Comparison of ENCODE assay signal across 18 cellular contexts in genomic region chr11:66248903-66249302, GRCh38. TPM values are rescaled to one million over a fixed set of nuclear protein-coding genes. Genes with fewer than 3 reads are reported as not detected.
DNase-seq lines count a peak whose midpoint lies in the region; ATAC-seq, FAIRE-seq and TF ChIP-seq lines count a peak whose summit lies in the region.
"Had no signal": no experiment of that assay in that cellular context is flagged by ENCODE, and none has a peak within 500 bp of the region (broad histone marks: within the 10 kb centered on the region; RNA-seq: fewer than 3 reads in every experiment).

No MANE protein-coding gene starts in this region.

- DNase-seq in activated naive CD4-positive, alpha-beta T cell treated with Interleukin-2 at 50 U/mL for 16 hours = no peak
- DNase-seq in IMR-90 (no peak), immature natural killer cell (no peak), GM19239 (ENCODE audit: insufficient read length, low spot score) (no peak)
- DNase-seq: CD4-positive, CD25-positive, alpha-beta regulatory T cell; DMS79 treated with DMSO at 0.1 percent for 48 hours; GM23248; KBM-7; NCI-H1092; NCI-H2107; NCI-H446 had no signal

- no peak overlapping the region for H3K4me2 ChIP-seq in IMR-90 (ENCODE audit: low read depth, low read length)

- H3K27ac ChIP-seq in IMR-90 (ENCODE audit: insufficient read depth, low read length) = no peak overlapping the region
- H3K27ac ChIP-seq: GM23248, SJSA1 had no signal

- H3K56ac ChIP-seq in IMR-90 (ENCODE audit: extremely low read depth, insufficient read depth, low read length) = no peak overlapping the region

- in situ Hi-C loops in IMR-90 (cut with MboI; ENCODE audit: low sequenced_read_pairs) = no loop called here

- no peak overlapping the region for H2BK5ac ChIP-seq in IMR-90 (ENCODE audit: low read depth, low read length, poor library complexity, severe bottlenecking)

- H4K5ac ChIP-seq in IMR-90 (ENCODE audit: low read depth, low read length) = no peak overlapping the region

- no peaks in the 10 kb centered on the region for H3K27me3 Mint-ChIP-seq in activated naive CD4-positive, alpha-beta T cell treated with anti-CD3 and anti-CD28 coated beads, Interleukin-2, amount 50 U/mL, for 24 hours
- H3K27me3 Mint-ChIP-seq in immature natural killer cell (ENCODE audit: low read depth in 3 of 3) = peaks cover 5 to 9% (median 9%) of the 10 kb centered on the region in 3 donors
- H3K27me3 Mint-ChIP-seq: CD4-positive, CD25-positive, alpha-beta regulatory T cell had no signal

- H3K79me1 ChIP-seq in IMR-90 (ENCODE audit: low read depth in 1 of 2, low read length in 2 of 2) = no peaks in the 10 kb centered on the region; a peak in 1 of 4 replicates

- H3K9me3 Mint-ChIP-seq in activated naive CD4-positive, alpha-beta T cell treated with anti-CD3 and anti-CD28 coated beads, Interleukin-2, amount 50 U/mL, for 24 hours = no peaks in the 10 kb centered on the region
- H3K9me3 Mint-ChIP-seq in immature natural killer cell = no peaks in the 10 kb centered on the region

- H3K14ac ChIP-seq in IMR-90 (replicated peaks; ENCODE audit: low read depth, low read length) = no peak overlapping the region

- H4K8ac ChIP-seq in IMR-90 (ENCODE audit: low read depth in 2 of 2, low read length in 2 of 2) = no peak overlapping the region

- H2BK20ac ChIP-seq in IMR-90 (ENCODE audit: low read depth, low read length) = no peak overlapping the region

- POLR2A ChIA-PET in IMR-90 (lab: Charles Lee; ENCODE audit: unreplicated experiment) = no interaction called here

- no peak for TF ChIP-seq POLR2A in IMR-90 (IDR thresholded peaks at IDR 0.05; ENCODE audit: low read depth, low read length)

- TF ChIP-seq RAD21 in IMR-90 (IDR thresholded peaks at IDR 0.05; ENCODE audit: low read length) = no peak

- H4K91ac ChIP-seq in IMR-90 (ENCODE audit: insufficient read depth, low read depth, low read length) = no peak overlapping the region

- ATAC-seq in IMR-90 (ENCODE audit: low read depth) (no peak), GM21786 (IDR thresholded peaks at IDR 0.05; ENCODE audit: unreplicated experiment) (no peak)

- dilution Hi-C loops in IMR-90 (cut with HindIII; ENCODE audit: low sequenced_read_pairs, unreplicated experiment) = no loop called here

- peaks cover 2% of the 10 kb centered on the region for H3K36me3 Mint-ChIP-seq in activated naive CD4-positive, alpha-beta T cell treated with anti-CD3 and anti-CD28 coated beads, Interleukin-2, amount 50 U/mL, for 24 hours
- H3K36me3 Mint-ChIP-seq in immature natural killer cell = peaks cover 0 to 16% (median 3%) of the 10 kb centered on the region in 3 donors

- TF ChIP-seq CTCF in IMR-90 (conservative IDR thresholded peaks at IDR 0.05; ENCODE audit: low read depth, low read length) = no peak

- no peak for FAIRE-seq in GM19239 (lab: Jason Lieb, UNC)
- FAIRE-seq: D721Med, G401.6, GM12892 had no signal

- no peak overlapping the region for H3K4me3 ChIP-seq in IMR-90 (ENCODE audit: insufficient read depth, low read depth, low read length)
- H3K4me3 ChIP-seq: GM23248, SJSA1 had no signal

- WGBS in IMR-90 (ENCODE audit: extremely low coverage in 2 of 2, insufficient read length in 1 of 2), 2 experiments = no CpG with 5 or more reads among the region's 6 CpGs

- no peaks in the 10 kb centered on the region for H4K20me1 ChIP-seq in IMR-90 (ENCODE audit: insufficient read depth, low read length)

- H3K9me1 ChIP-seq in IMR-90 (ENCODE audit: insufficient read depth, low read length) = peaks cover 11% of the 10 kb centered on the region; the same call in 1 of the 2 replicates

- no peak overlapping the region for H3K18ac ChIP-seq in IMR-90 (ENCODE audit: low read depth, low read length)

- peak overlapping the region; percentile 60 for H3K27ac Mint-ChIP-seq in activated naive CD4-positive, alpha-beta T cell treated with anti-CD3 and anti-CD28 coated beads, Interleukin-2, amount 50 U/mL, for 24 hours
- peak overlapping the region in 4 of 6 donors; percentile 22 to 80 (median 67) for H3K27ac Mint-ChIP-seq in immature natural killer cell

- no peak overlapping the region for H2BK15ac ChIP-seq in IMR-90 (ENCODE audit: low read depth, low read length)

- no peak overlapping the region for H3K23ac ChIP-seq in IMR-90 (ENCODE audit: low read depth, low read length)

- no peaks in the 10 kb centered on the region for H3K9me3 ChIP-seq in IMR-90 (ENCODE audit: control insufficient read depth, insufficient read depth, low read length)
- H3K9me3 ChIP-seq: SJSA1 had no signal

- H3K4ac ChIP-seq in IMR-90 (ENCODE audit: low read depth, low read length) = no peak overlapping the region

- peaks cover 18% of the 10 kb centered on the region for H3K36me3 ChIP-seq in IMR-90 (ENCODE audit: control insufficient read depth, insufficient read depth, low read length)

- intact Hi-C loops in IMR-90 (cut with micrococcal nuclease) = no loop called here

- no peak overlapping the region for H3K9ac ChIP-seq in IMR-90 (ENCODE audit: low read depth, low read length)
- H3K9ac ChIP-seq: GM23248 had no signal

- CTCF ChIA-PET in IMR-90 (lab: Yijun Ruan, JAX) = no interaction called here

- BruUV-seq in IMR-90 (replicated peaks; lab: Mats Ljungman, UMichigan) = no TSS peak

- H2AFZ ChIP-seq in IMR-90 (replicated peaks; ENCODE audit: low read length, poor library complexity) = no peak overlapping the region
- H2AFZ ChIP-seq: GM23248 had no signal

- no peak overlapping the region for H2BK120ac ChIP-seq in IMR-90 (ENCODE audit: low read depth, low read length)

- H3K27me3 ChIP-seq in IMR-90 (ENCODE audit: control insufficient read depth, insufficient read depth, low read length) = no peaks in the 10 kb centered on the region
- H3K27me3 ChIP-seq: SJSA1 had no signal

- no peak overlapping the region for H3K4me3 Mint-ChIP-seq in activated naive CD4-positive, alpha-beta T cell treated with anti-CD3 and anti-CD28 coated beads, Interleukin-2, amount 50 U/mL, for 24 hours
- no peak overlapping the region for H3K4me3 Mint-ChIP-seq in immature natural killer cell

- no peaks in the 10 kb centered on the region for H3K4me1 ChIP-seq in IMR-90 (ENCODE audit: control insufficient read depth, insufficient read depth, low read length)
- H3K4me1 ChIP-seq: SJSA1 had no signal

- peaks cover 15% of the 10 kb centered on the region for H3K4me1 Mint-ChIP-seq in activated naive CD4-positive, alpha-beta T cell treated with anti-CD3 and anti-CD28 coated beads, Interleukin-2, amount 50 U/mL, for 24 hours
- no peaks in the 10 kb centered on the region for H3K4me1 Mint-ChIP-seq in immature natural killer cell

- no peak overlapping the region for H2AK5ac ChIP-seq in IMR-90 (ENCODE audit: low read depth, low read length)

- H2AK9ac ChIP-seq in IMR-90 (replicated peaks; ENCODE audit: low read depth, low read length, poor library complexity) = no peak overlapping the region

TF ChIP-seq in IMR-90, 13 proteins besides CTCF, POLR2A, EP300 and RAD21:
- peak; percentile 80 for TF ChIP-seq MAFK (IDR thresholded peaks at IDR 0.05; ENCODE audit: low read depth, low read length)
- TF ChIP-seq MXI1 (IDR thresholded peaks at IDR 0.05; ENCODE audit: borderline replicate concordance, low read depth, low read length) = no peak

RNA-seq across cellular contexts. Expression of gene KLC2, which starts 8.6 kb away (rescaled TPM):
- 6.9 and 7.9 TPM in 2 replicates for total RNA-seq in IMR-90 (2012; rRNA removed)
- 22.0 and 26.4 TPM in 2 replicates for polyA plus RNA-seq in IMR-90 (2012; rRNA removed)
- 17.9 and 22.6 TPM in 2 replicates for polyA plus RNA-seq in IMR-90 (2012; cell fraction: cytosol; rRNA removed)
- 49.7 and 99.1 TPM in 2 replicates for polyA plus RNA-seq in IMR-90 (2012; cell fraction: nucleus; rRNA removed; ENCODE audit: low replicate concordance)
- 1 to 10 TPM; 1.6 to 7.1 (median 3.9) TPM for polyA plus RNA-seq in immature natural killer cell

RNA-seq across cellular contexts. Expression of gene RAB1B, which starts 19.5 kb away (rescaled TPM):
- 76.9 and 83.7 TPM in 2 replicates for total RNA-seq in IMR-90 (2012; rRNA removed)
- 248 and 296 TPM in 2 replicates for polyA plus RNA-seq in IMR-90 (2012; rRNA removed)
- polyA plus RNA-seq in IMR-90 (2012; cell fraction: cytosol; rRNA removed) = 149 and 250 TPM in 2 replicates
- 91.2 and 145 TPM in 2 replicates for polyA plus RNA-seq in IMR-90 (2012; cell fraction: nucleus; rRNA removed; ENCODE audit: low replicate concordance)
- polyA plus RNA-seq in immature natural killer cell = 10 to 100 TPM; 22.9 to 33.2 (median 25.8) TPM

RNA-seq across cellular contexts. Expression of gene CNIH2, which starts 29.1 kb away (rescaled TPM):
- total RNA-seq in IMR-90 (2012; rRNA removed) = 0.54 and 0.83 TPM in 2 replicates
- 3.4 and 5.2 TPM in 2 replicates for polyA plus RNA-seq in IMR-90 (2012; rRNA removed)
- polyA plus RNA-seq in IMR-90 (2012; cell fraction: cytosol; rRNA removed) = 3.2 and 6.7 TPM in 2 replicates
- 4.2 and 9.4 TPM in 2 replicates for polyA plus RNA-seq in IMR-90 (2012; cell fraction: nucleus; rRNA removed; ENCODE audit: low replicate concordance)
- polyA plus RNA-seq in immature natural killer cell = not detected
- polyA plus RNA-seq: CD4-positive, CD25-positive, alpha-beta regulatory T cell had no signal

RNA-seq across cellular contexts. Expression of gene YIF1A, which starts 40.0 kb away (rescaled TPM):
- 128 and 134 TPM in 2 replicates for total RNA-seq in IMR-90 (2012; rRNA removed)
- polyA plus RNA-seq in IMR-90 (2012; rRNA removed) = 207 and 219 TPM in 2 replicates
- polyA plus RNA-seq in IMR-90 (2012; cell fraction: cytosol; rRNA removed) = 235 and 292 TPM in 2 replicates
- 160 and 316 TPM in 2 replicates for polyA plus RNA-seq in IMR-90 (2012; cell fraction: nucleus; rRNA removed; ENCODE audit: low replicate concordance)
- 10 to 100 TPM; 55.7 to 85.2 (median 62.1) TPM for polyA plus RNA-seq in immature natural killer cell

RNA-seq across cellular contexts. Expression of gene TMEM151A, which starts 42.8 kb away (rescaled TPM):
- total RNA-seq in IMR-90 (2012; rRNA removed) = not detected in 2 replicates
- polyA plus RNA-seq in IMR-90 (2012; rRNA removed) = 0.03 and 0.07 TPM in 2 replicates
- 0.04 and 0.18 TPM in 2 replicates for polyA plus RNA-seq in IMR-90 (2012; cell fraction: cytosol; rRNA removed)
- 0.11 and 0.21 TPM in 2 replicates for polyA plus RNA-seq in IMR-90 (2012; cell fraction: nucleus; rRNA removed; ENCODE audit: low replicate concordance)
- polyA plus RNA-seq in immature natural killer cell = not detected
- total RNA-seq: CD4-positive, CD25-positive, alpha-beta regulatory T cell; M059J had no signal
- polyA plus RNA-seq: CD4-positive, CD25-positive, alpha-beta regulatory T cell had no signal
